ENCODE assay signal across 1 cellular context in genomic region chr6:53411451-53411850, GRCh38.
TF ChIP-seq lines count a peak whose summit lies in the region.

No MANE protein-coding gene starts in this region.

TF ChIP-seq in GM23338, 12 proteins besides CTCF, POLR2A, EP300 and RAD21 (continued from another document):
- no peak for TF ChIP-seq REST (IDR thresholded peaks at IDR 0.05; ENCODE audit: unreplicated experiment)
- no peak for TF ChIP-seq ZNF114 (CRISPR knock-in tag; IDR thresholded peaks at IDR 0.05)
- TF ChIP-seq STAT1 (IDR thresholded peaks at IDR 0.05; ENCODE audit: unreplicated experiment) = no peak
- TF ChIP-seq ZNF331 (CRISPR knock-in tag; IDR thresholded peaks at IDR 0.05; ENCODE audit: low read depth) = no peak
- TF ChIP-seq CREB1 (CRISPR knock-in tag; IDR thresholded peaks at IDR 0.05; ENCODE audit: low read depth) = no peak
